In the genomic region with DNA sequence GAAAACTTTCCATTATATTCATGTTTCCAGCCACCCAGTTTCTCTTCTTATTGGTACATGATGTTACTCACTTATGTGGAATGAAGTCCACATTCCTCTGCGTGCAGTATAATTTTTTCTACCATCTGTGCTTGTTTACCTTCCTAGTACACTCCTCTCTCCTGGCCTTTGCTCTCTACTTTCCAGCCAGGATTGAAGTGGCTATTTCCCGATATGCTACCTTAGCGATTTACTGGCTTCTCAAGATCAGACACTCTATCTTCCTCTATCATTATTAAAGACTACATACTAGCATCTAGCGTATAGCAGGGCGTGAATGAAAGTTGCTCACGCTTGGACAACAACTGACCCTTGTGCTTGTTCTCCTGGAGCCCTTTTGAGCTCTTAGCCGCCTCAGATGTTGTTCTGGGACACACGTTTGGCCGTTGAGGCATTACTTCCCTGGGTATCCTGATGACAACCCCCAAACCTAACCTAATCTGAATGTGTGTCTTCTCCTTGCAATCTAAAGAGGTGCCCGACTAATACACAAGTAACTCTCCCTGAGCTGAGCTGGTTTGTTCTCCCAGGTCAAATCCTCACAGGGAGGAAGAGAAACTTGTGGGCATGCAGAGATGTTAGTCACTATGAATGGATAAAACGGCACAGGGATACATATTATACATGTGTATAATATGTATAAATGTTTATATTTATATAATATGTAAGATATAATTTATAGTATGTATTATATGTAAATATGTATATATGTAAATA, we compare ENCODE assay signal across 11 cellular contexts. TPM values are rescaled to one million over a fixed set of nuclear protein-coding genes. Genes with fewer than 3 reads are reported as not detected.
DNase-seq lines count a peak whose midpoint lies in the region; ATAC-seq and TF ChIP-seq lines count a peak whose summit lies in the region.
"Had no signal": no experiment of that assay in that cellular context is flagged by ENCODE, and none has a peak within 500 bp of the region (broad histone marks: within the 10 kb centered on the region; RNA-seq: fewer than 3 reads in every experiment).

No MANE protein-coding gene starts in this region.

- no peak overlapping the region for H3K18ac ChIP-seq in neuronal stem cell (ENCODE audit: low read length)

- H3K79me1 ChIP-seq in neuronal stem cell (ENCODE audit: low read depth, low read length), result no peaks in the 10 kb centered on the region

- H4K91ac ChIP-seq in neuronal stem cell (ENCODE audit: low read depth, low read length, poor library complexity), result no peak overlapping the region

- POLR2A ChIA-PET in RWPE1 (lab: Yijun Ruan, JAX; ENCODE audit: low non-redundant PET), result no interaction called here

- no peak overlapping the region for H3K23ac ChIP-seq in neuronal stem cell (ENCODE audit: low read depth, low read length, poor library complexity)

- H3K4me1 ChIP-seq in GM23248 (ENCODE audit: insufficient read depth) (peaks cover 21% of the 10 kb centered on the region), neuronal stem cell (ENCODE audit: control insufficient read depth in 2 of 2, insufficient read depth in 1 of 2, low read depth in 1 of 2, low read length in 2 of 2) (no peaks in the 10 kb centered on the region)

- TF ChIP-seq CTCF in RWPE1 (conservative IDR thresholded peaks at IDR 0.05; ENCODE audit: low read depth), result no peak
- TF ChIP-seq CTCF in fibroblast of the aortic adventitia (IDR thresholded peaks at IDR 0.05; ENCODE audit: insufficient read depth, low read length), result no peak
- no peak for TF ChIP-seq CTCF in retinal pigment epithelial cell (conservative IDR thresholded peaks at IDR 0.05; ENCODE audit: low read depth, low read length)

- 86 to 88% methylated on average over 11 of the region's 11 CpGs for WGBS in GM23248 (ENCODE audit: low coverage in 1 of 2, low lambda C conversion rate in 2 of 2, missing lambda C conversion rate in 2 of 2), 2 experiments
- no CpG with 5 or more reads among the region's 11 CpGs for WGBS in neuronal stem cell (ENCODE audit: extremely low coverage in 2 of 2, insufficient read length in 2 of 2, insufficient replicate concordance in 1 of 2), 2 donors

- DNase-seq in GM23248 (peak; percentile 72), RWPE1 (ENCODE audit: low spot score) (peak; percentile 63), fibroblast of the aortic adventitia (ENCODE audit: low read depth) (peak; percentile 73), retinal pigment epithelial cell (ENCODE audit: low read depth) (peak; percentile 48), neuronal stem cell (ENCODE audit: low spot score) (no peak)
- no peak for DNase-seq in stimulated activated CD4-positive, alpha-beta T cell treated with anti-CD3 and anti-CD28 coated beads, Interleukin-2, amount 100 ng/mL, for 24 hours
- DNase-seq: activated CD4-positive, alpha-beta T cell treated with anti-CD3 and anti-CD28 coated beads for 36 hours; adrenal gland; posterior cingulate gyrus had no signal

- peak overlapping the region; percentile 39 for H3K4me2 ChIP-seq in GM23248 (ENCODE audit: unreplicated experiment)
- no peak overlapping the region for H3K4me2 ChIP-seq in neuronal stem cell (ENCODE audit: insufficient read depth, low read length, poor library complexity, severe bottlenecking)

- no peak overlapping the region for H3K4ac ChIP-seq in neuronal stem cell (ENCODE audit: low read length)

- H2BK5ac ChIP-seq in neuronal stem cell (ENCODE audit: low read length), result no peak overlapping the region

- H3K4me3 ChIP-seq in GM23248 (no peak overlapping the region), fibroblast of the aortic adventitia (ENCODE audit: low read depth, low read length) (no peak overlapping the region), retinal pigment epithelial cell (ENCODE audit: low read length) (no peak overlapping the region), neuronal stem cell (ENCODE audit: low read length in 2 of 2) (no peak overlapping the region)
- H3K4me3 ChIP-seq: adrenal gland had no signal

- H2BK120ac ChIP-seq in neuronal stem cell (ENCODE audit: low read depth, low read length), result no peak overlapping the region

- in situ Hi-C loops in GM23248 (cut with MboI), result no loop called here

- no peak for ATAC-seq in HG03432 (IDR thresholded peaks at IDR 0.05; ENCODE audit: unreplicated experiment)
- no peak for ATAC-seq in HG03108 (IDR thresholded peaks at IDR 0.05; ENCODE audit: unreplicated experiment)
- ATAC-seq: activated CD4-positive, alpha-beta T cell treated with anti-CD3 and anti-CD28 coated beads for 36 hours had no signal

- H2AFZ ChIP-seq in GM23248, result peak overlapping the region; percentile 93
- H2AFZ ChIP-seq in neuronal stem cell (ENCODE audit: low read length), result no peak overlapping the region

- no peak overlapping the region for H3K9ac ChIP-seq in GM23248
- no peak overlapping the region for H3K9ac ChIP-seq in neuronal stem cell (ENCODE audit: low read depth, low read length, poor library complexity)

- peak overlapping the region; percentile 18; the same call in 1 of the 2 replicates for H3K27ac ChIP-seq in GM23248
- H3K27ac ChIP-seq in RWPE1, result no peak overlapping the region
- H3K27ac ChIP-seq in neuronal stem cell (replicated peaks; ENCODE audit: low read length), result no peak overlapping the region
- H3K27ac ChIP-seq: adrenal gland had no signal

- no peaks in the 10 kb centered on the region for H3K9me2 ChIP-seq in GM23248 (ENCODE audit: insufficient read depth)

- no peak overlapping the region for H4K8ac ChIP-seq in neuronal stem cell (ENCODE audit: low read depth, low read length)

- no peaks in the 10 kb centered on the region for H3K9me3 ChIP-seq in GM23248 (ENCODE audit: low read depth)
- H3K9me3 ChIP-seq in neuronal stem cell (replicated peaks in 1 of 2; ENCODE audit: control insufficient read depth in 2 of 2, insufficient read depth in 1 of 2, low read depth in 1 of 2, low read length in 2 of 2), result peaks cover 0 to 9% of the 10 kb centered on the region in 2 donors
- H3K9me3 ChIP-seq: adrenal gland had no signal

- H3F3A ChIP-seq in GM23248 (ENCODE audit: insufficient read depth), result peaks cover 6% of the 10 kb centered on the region; the same call in 1 of the 2 replicates

- no peak overlapping the region for H3K14ac ChIP-seq in neuronal stem cell (ENCODE audit: low read length)

- no peak overlapping the region for H2BK15ac ChIP-seq in neuronal stem cell (ENCODE audit: low read length)

- no peaks in the 10 kb centered on the region for H3K79me2 ChIP-seq in GM23248 (ENCODE audit: insufficient read depth)

- H2AK5ac ChIP-seq in neuronal stem cell (ENCODE audit: low read depth, low read length), result no peak overlapping the region

- no peaks in the 10 kb centered on the region for H3K36me3 ChIP-seq in GM23248 (ENCODE audit: low read depth)
- no peaks in the 10 kb centered on the region for H3K36me3 ChIP-seq in neuronal stem cell (replicated peaks in 1 of 2; ENCODE audit: control insufficient read depth in 2 of 2, insufficient read depth in 2 of 2, low read length in 2 of 2)
- H3K36me3 ChIP-seq: adrenal gland had no signal

- H4K20me1 ChIP-seq in GM23248 (ENCODE audit: insufficient read depth), result no peaks in the 10 kb centered on the region

- CTCF ChIA-PET in RWPE1 (lab: Yijun Ruan, JAX), result interaction anchor here (0.6 to 2.7 kb wide), 8 partner anchors 40 to 453 kb away, joined by 3 to 62 read pairs (median 4); no protein-coding TSS in a partner anchor

- no peaks in the 10 kb centered on the region for H3K27me3 ChIP-seq in GM23248 (replicated peaks; ENCODE audit: insufficient read depth)
- no peaks in the 10 kb centered on the region for H3K27me3 ChIP-seq in neuronal stem cell (ENCODE audit: control insufficient read depth in 3 of 3, insufficient read depth in 3 of 3, low read depth in 1 of 3, low read length in 3 of 3)
- H3K27me3 ChIP-seq: adrenal gland had no signal

- H2BK12ac ChIP-seq in neuronal stem cell (ENCODE audit: low read length), result no peak overlapping the region

RNA-seq across cellular contexts. Expression of gene MTARC2, which starts 13.4 kb away (rescaled TPM):
- total RNA-seq in GM23248 (2014; rRNA removed; shearing (Covaris generic)), result 0.13 and 1.9 TPM in 2 replicates
- 4.0 and 4.8 TPM in 2 replicates for polyA plus RNA-seq in GM23248 (2016; fragmentation: Nextera tagmentation; extraction: Ambion mirVana)
- 2.0 and 12.0 TPM in 2 replicates for total RNA-seq in fibroblast of the aortic adventitia (ENCODE audit: low replicate concordance)
- not detected for polyA plus RNA-seq in neuronal stem cell (2013, experiment 1 of 2)
- polyA plus RNA-seq in neuronal stem cell (2013, experiment 2 of 2), result not detected
- total RNA-seq: activated CD4-positive, alpha-beta T cell treated with anti-CD3 and anti-CD28 coated beads for 36 hours had no signal

RNA-seq across cellular contexts. Expression of gene C1orf115, which starts 44.6 kb away (rescaled TPM):
- 0.76 and 1.9 TPM in 2 replicates for total RNA-seq in GM23248 (2014; rRNA removed; shearing (Covaris generic))
- polyA plus RNA-seq in GM23248 (2016; fragmentation: Nextera tagmentation; extraction: Ambion mirVana), result 0.58 and 0.83 TPM in 2 replicates
- total RNA-seq in fibroblast of the aortic adventitia (ENCODE audit: low replicate concordance), result 0.09 TPM in 1 of 2 replicates, not detected in the other
- polyA plus RNA-seq in neuronal stem cell (2013, experiment 1 of 2), result 3.8 TPM
- 3.9 TPM for polyA plus RNA-seq in neuronal stem cell (2013, experiment 2 of 2)

RNA-seq across cellular contexts. Expression of gene MTARC1, which starts 52.0 kb away (rescaled TPM):
- 0.22 and 0.76 TPM in 2 replicates for total RNA-seq in GM23248 (2014; rRNA removed; shearing (Covaris generic))
- 0.66 and 2.6 TPM in 2 replicates for polyA plus RNA-seq in GM23248 (2016; fragmentation: Nextera tagmentation; extraction: Ambion mirVana)
- 0.72 and 4.3 TPM in 2 replicates for total RNA-seq in fibroblast of the aortic adventitia (ENCODE audit: low replicate concordance)
- polyA plus RNA-seq in neuronal stem cell (2013, experiment 1 of 2), result 9.6 TPM
- polyA plus RNA-seq in neuronal stem cell (2013, experiment 2 of 2), result 9.9 TPM
- total RNA-seq: activated CD4-positive, alpha-beta T cell treated with anti-CD3 and anti-CD28 coated beads for 36 hours had no signal

Comparison
In these comparisons a context has a peak if more than half of its experiments do, and no peak if none do; other contexts are left out.
1. DNase-seq: peak in GM23248 (single experiment), RWPE1 (single experiment), fibroblast of the aortic adventitia (single experiment) and retinal pigment epithelial cell (single experiment); none in neuronal stem cell (single experiment) and stimulated activated CD4-positive, alpha-beta T cell treated with anti-CD3 and anti-CD28 coated beads, Interleukin-2, amount 100 ng/mL, for 24 hours (0 of 2).